1 cellular context compared by ENCODE assay signal in genomic region chr2:191845876-191846786, GRCh38.
TF ChIP-seq lines count a peak whose summit lies in the region.

No MANE protein-coding gene starts in this region.

TF ChIP-seq in HepG2, 621 proteins besides CTCF, POLR2A, EP300 and RAD21 (continued from another document and continues in another):
- TF ChIP-seq ZNF281 (CRISPR knock-in tag; IDR thresholded peaks at IDR 0.05; ENCODE audit: borderline replicate concordance) = 0 out of 2 replicates have a peak, but pooled peaks have one; percentile 15
- peak; percentile 36; the same call in 1 of the 2 replicates for TF ChIP-seq MEIS2 (CRISPR knock-in tag; IDR thresholded peaks at IDR 0.05)
- TF ChIP-seq FOXP4 (CRISPR knock-in tag; IDR thresholded peaks at IDR 0.05) = no peak
- peak; percentile 10; the same call in 1 of the 2 replicates for TF ChIP-seq ZNF451 (CRISPR knock-in tag; IDR thresholded peaks at IDR 0.05)
- TF ChIP-seq ZFP90 (CRISPR knock-in tag; IDR thresholded peaks at IDR 0.05; ENCODE audit: borderline replicate concordance) = no peak
- TF ChIP-seq DDIT3 (CRISPR knock-in tag; IDR thresholded peaks at IDR 0.05) = no peak
- no peak for TF ChIP-seq ARNT (IDR thresholded peaks at IDR 0.05)
- TF ChIP-seq HNRNPLL (IDR thresholded peaks at IDR 0.05; ENCODE audit: low read depth, low read length, poor library complexity, severe bottlenecking) = peak; percentile 58
- no peak for TF ChIP-seq HNF1A (IDR thresholded peaks at IDR 0.05; ENCODE audit: low read depth)
- TF ChIP-seq HNF1A (CRISPR knock-in tag; IDR thresholded peaks at IDR 0.05; ENCODE audit: borderline replicate concordance) = 0 out of 2 replicates have a peak, but pooled peaks have one; percentile 12
- no peak; the same call in 1 of the 2 replicates for TF ChIP-seq ZMAT3 (CRISPR knock-in tag; conservative IDR thresholded peaks at IDR 0.05)
- no peak for TF ChIP-seq MAFF (IDR thresholded peaks at IDR 0.05; ENCODE audit: low read depth, low read length)
- TF ChIP-seq POLR2AphosphoS2 (IDR thresholded peaks at IDR 0.05; ENCODE audit: low read depth, low read length) = no peak
- TF ChIP-seq ETV5 (CRISPR knock-in tag; IDR thresholded peaks at IDR 0.05; ENCODE audit: borderline replicate concordance) = no peak
- 0 out of 2 replicates have a peak, but pooled peaks have one; percentile 17 for TF ChIP-seq KDM3A (CRISPR knock-in tag; IDR thresholded peaks at IDR 0.05; ENCODE audit: low read depth)
- TF ChIP-seq SMAD9 (CRISPR knock-in tag; IDR thresholded peaks at IDR 0.05) = no peak
- TF ChIP-seq NFAT5 (CRISPR knock-in tag; IDR thresholded peaks at IDR 0.05) = no peak
- TF ChIP-seq PCBP2 (optimal IDR thresholded peaks at IDR 0.05; ENCODE audit: low read depth, low read length, poor library complexity, severe bottlenecking) = no peak
- TF ChIP-seq DRAP1 (CRISPR knock-in tag; IDR thresholded peaks at IDR 0.05) = no peak
- TF ChIP-seq ZNF10 (CRISPR knock-in tag; IDR thresholded peaks at IDR 0.05; ENCODE audit: borderline replicate concordance, low read depth) = 0 out of 2 replicates have a peak, but pooled peaks have one; percentile 56
- TF ChIP-seq ATF2 (CRISPR knock-in tag; IDR thresholded peaks at IDR 0.05) = no peak
- 0 out of 2 replicates have a peak, but pooled peaks have one; percentile 22 for TF ChIP-seq CBFB (CRISPR knock-in tag; IDR thresholded peaks at IDR 0.05)
- TF ChIP-seq ZNF276 (CRISPR knock-in tag; IDR thresholded peaks at IDR 0.05; ENCODE audit: low read depth) = no peak
- TF ChIP-seq ZNF691 (CRISPR knock-in tag; IDR thresholded peaks at IDR 0.05; ENCODE audit: borderline replicate concordance, low read depth) = no peak; the same call in 1 of the 2 replicates
- TF ChIP-seq ZNF329 (CRISPR knock-in tag; IDR thresholded peaks at IDR 0.05; ENCODE audit: low read depth) = no peak
- no peak for TF ChIP-seq ATF1 (CRISPR knock-in tag; IDR thresholded peaks at IDR 0.05)
- TF ChIP-seq ZNF512 (CRISPR knock-in tag; IDR thresholded peaks at IDR 0.05) = peak; percentile 72; the same call in 1 of the 2 replicates
- TF ChIP-seq ZEB1 (IDR thresholded peaks at IDR 0.05; ENCODE audit: insufficient replicate concordance, low read depth) = no peak
- TF ChIP-seq NFE2L1 (CRISPR knock-in tag; IDR thresholded peaks at IDR 0.05; ENCODE audit: borderline replicate concordance) = 0 out of 2 replicates have a peak, but pooled peaks have one; percentile 60
- no peak for TF ChIP-seq ZNF576 (CRISPR knock-in tag; IDR thresholded peaks at IDR 0.05)
- peak; percentile 65; the same call in 1 of the 2 replicates for TF ChIP-seq SP5 (CRISPR knock-in tag; IDR thresholded peaks at IDR 0.05; ENCODE audit: borderline replicate concordance, low read depth)
- TF ChIP-seq TBP (CRISPR knock-in tag; IDR thresholded peaks at IDR 0.05) = no peak
